ENCODE assay signal across 23 cellular contexts in genomic region chr2:200730960-200731359, GRCh38.
"Had no signal": no experiment of that assay in that cellular context is flagged by ENCODE, and none has a peak within 500 bp of the region (broad histone marks: within the 10 kb centered on the region; RNA-seq: fewer than 3 reads in every experiment).

No MANE protein-coding gene starts in this region.

- ATAC-seq: natural killer cell treated with Interleukin-12 subunit alpha and Interleukin-12 subunit beta and Interleukin-15 and Interleukin-18, amount 100 ng/mL, for 72 hours; sciatic nerve; stimulated activated effector memory CD8-positive, alpha-beta T cell treated with anti-CD3 and anti-CD28 coated beads, Interleukin-12 subunit alpha, Interleukin-12 subunit beta, amount 100 ng/mL, for 72 hours had no signal

- H3K9ac ChIP-seq: parathyroid adenoma had no signal

- H3K9me3 Mint-ChIP-seq: memory B cell; naive B cell; natural killer cell treated with Interleukin-12 subunit alpha and Interleukin-12 subunit beta and Interleukin-15 and Interleukin-18, amount 100 ng/mL, for 72 hours; neural crest cell; stimulated activated effector memory CD8-positive, alpha-beta T cell treated with anti-CD3 and anti-CD28 coated beads, Interleukin-12 subunit alpha, Interleukin-12 subunit beta, amount 100 ng/mL, for 72 hours; type B pancreatic cell had no signal

- H3K27ac Mint-ChIP-seq: memory B cell; natural killer cell treated with Interleukin-12 subunit alpha and Interleukin-12 subunit beta and Interleukin-15 and Interleukin-18, amount 100 ng/mL, for 72 hours; progenitor cell of endocrine pancreas; stimulated activated effector memory CD8-positive, alpha-beta T cell treated with anti-CD3 and anti-CD28 coated beads, Interleukin-12 subunit alpha, Interleukin-12 subunit beta, amount 100 ng/mL, for 72 hours; type B pancreatic cell had no signal

- H3K4me3 Mint-ChIP-seq: memory B cell; naive B cell; natural killer cell treated with Interleukin-12 subunit alpha and Interleukin-12 subunit beta and Interleukin-15 and Interleukin-18, amount 100 ng/mL, for 72 hours; neural crest cell; stimulated activated effector memory CD8-positive, alpha-beta T cell treated with anti-CD3 and anti-CD28 coated beads, Interleukin-12 subunit alpha, Interleukin-12 subunit beta, amount 100 ng/mL, for 72 hours; type B pancreatic cell had no signal

- H3K36me3 ChIP-seq: stomach, tibial artery had no signal

- H3K4me2 ChIP-seq: smooth muscle cell had no signal

- H2AFZ ChIP-seq: parathyroid adenoma had no signal

- H3K79me2 ChIP-seq: parathyroid adenoma had no signal

- FAIRE-seq: colon, keratinocyte had no signal

- DNase-seq: dorsolateral prefrontal cortex; effector CD4-positive, alpha-beta T cell; foreskin melanocyte; naive B cell; stimulated activated CD4-positive, alpha-beta T cell treated with anti-CD3 and anti-CD28 coated beads, Interleukin-12 subunit alpha, Interleukin-12 subunit beta, amount 100 ng/mL, for 4 hours; stimulated activated CD4-positive, alpha-beta T cell treated with anti-CD3 and anti-CD28 coated beads, Interleukin-2, amount 100 ng/mL, for 24 hours; stimulated activated CD4-positive, alpha-beta T cell treated with anti-CD3 and anti-CD28 coated beads, Interleukin-4, amount 100 ng/mL, for 24 hours; stimulated activated naive CD4-positive, alpha-beta T cell treated with Interleukin-2 at 50 U/mL for 16 hours; stomach; testis; tibial artery had no signal

- H3K27ac ChIP-seq: parathyroid adenoma, stomach, testis, tibial artery had no signal

- H3K36me3 Mint-ChIP-seq: memory B cell; naive B cell; natural killer cell treated with Interleukin-12 subunit alpha and Interleukin-12 subunit beta and Interleukin-15 and Interleukin-18, amount 100 ng/mL, for 72 hours; stimulated activated effector memory CD8-positive, alpha-beta T cell treated with anti-CD3 and anti-CD28 coated beads, Interleukin-12 subunit alpha, Interleukin-12 subunit beta, amount 100 ng/mL, for 72 hours; type B pancreatic cell had no signal

- H3K4me1 Mint-ChIP-seq: memory B cell, naive B cell, neural crest cell had no signal

- H3K4me3 ChIP-seq: lung, smooth muscle cell, stomach, testis, tibial artery had no signal

- H3K27me3 ChIP-seq: testis had no signal

- H3K4me1 ChIP-seq: parathyroid adenoma, testis, tibial artery had no signal

- H3K9me3 ChIP-seq: stomach, testis, tibial artery had no signal
